Comparison of ENCODE assay signal across 18 cellular contexts in the genomic region with DNA sequence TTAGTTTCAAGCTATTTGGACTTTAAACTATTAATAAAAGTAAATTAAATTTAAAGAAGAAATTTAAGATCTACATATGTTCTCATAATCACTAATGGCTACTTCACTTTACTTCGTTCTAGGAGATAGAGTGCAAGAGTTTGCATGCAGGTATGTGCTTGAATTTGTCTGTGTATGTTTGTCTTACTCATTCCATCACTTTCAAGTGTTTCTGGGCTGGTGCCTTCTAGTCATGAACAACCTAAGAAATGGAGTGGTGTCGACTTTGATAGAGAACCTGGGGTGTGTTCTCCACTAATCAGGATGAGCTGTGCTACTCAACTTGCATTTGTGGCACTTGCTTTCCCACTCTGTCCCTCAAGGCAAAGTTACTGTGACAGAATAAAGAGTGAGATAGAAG.
A peak's percentile ranks its signal among the peaks of the same experiment; 100 is the strongest.
DNase-seq lines count a peak whose midpoint lies in the region; ATAC-seq and TF ChIP-seq lines count a peak whose summit lies in the region.
"Had no signal": no experiment of that assay in that cellular context is flagged by ENCODE, and none has a peak within 500 bp of the region (broad histone marks: within the 10 kb centered on the region; RNA-seq: fewer than 3 reads in every experiment).

No MANE protein-coding gene starts in this region.

- peak; percentile 48 for ATAC-seq in GM18867 (IDR thresholded peaks at IDR 0.05; ENCODE audit: unreplicated experiment)
- peak; percentile 35 for ATAC-seq in GM21529 (IDR thresholded peaks at IDR 0.05; ENCODE audit: unreplicated experiment)
- peak; percentile 63 for ATAC-seq in HG02973 (IDR thresholded peaks at IDR 0.05; ENCODE audit: unreplicated experiment)
- ATAC-seq in WTC11, result no peak
- ATAC-seq: stimulated activated memory B cell treated with anti-CD40 and anti-IgM and Interleukin-4, amounts not matched to agents 10 μg/mL and 1 μg/mL and 100 μg/mL, for 72 hours had no signal

- CTCF ChIA-PET in WTC11 (lab: Charles Lee), result no interaction called here

- H3K4me3 Mint-ChIP-seq in WTC11, result no peak overlapping the region
- H3K4me3 Mint-ChIP-seq: activated B cell treated with CpG ODN at 0.5 μM for 24 hours; nephron; stimulated activated memory B cell treated with anti-CD40 and anti-IgM and Interleukin-4, amounts not matched to agents 10 μg/mL and 1 μg/mL and 100 μg/mL, for 72 hours; T-helper 1 cell treated with Interleukin-12 subunit alpha and Interleukin-12 subunit beta and Interleukin-4 antibody, amounts not matched to agents 30 μg/mL and 1 μg/mL, for 36 hours had no signal

- TF ChIP-seq CTCF in WTC11 (IDR thresholded peaks at IDR 0.05), result no peak

- 0 out of 2 replicates have a peak, but pooled peaks cover 3% of the 10 kb centered on the region for H3K9me3 Mint-ChIP-seq in WTC11
- H3K9me3 Mint-ChIP-seq: activated B cell treated with CpG ODN at 0.5 μM for 24 hours; nephron; T-helper 1 cell treated with Interleukin-12 subunit alpha and Interleukin-12 subunit beta and Interleukin-4 antibody, amounts not matched to agents 30 μg/mL and 1 μg/mL, for 36 hours had no signal

- DNase-seq in WTC11 (ENCODE audit: low spot score) (no peak), Ammon's horn (ENCODE audit: low spot score) (no peak), DMS153 (lab: John Stamatoyannopoulos, UW) (no peak), MV-4-11 (lab: John Stamatoyannopoulos, UW) (no peak), NAMALWA (ENCODE audit: low spot score) (no peak)
- DNase-seq: activated B cell treated with CpG ODN at 0.5 μM for 24 hours, Calu3, Karpas-422, mammary epithelial cell, NCI-H1417 treated with DMSO at 0.1 percent for 48 hours, NCI-H446, Right ventricle myocardium superior had no signal

- 0 out of 2 replicates have a peak overlapping the region, but pooled peaks have one; percentile 11 for H3K27ac Mint-ChIP-seq in WTC11
- H3K27ac Mint-ChIP-seq: activated B cell treated with CpG ODN at 0.5 μM for 24 hours; nephron; stimulated activated memory B cell treated with anti-CD40 and anti-IgM and Interleukin-4, amounts not matched to agents 10 μg/mL and 1 μg/mL and 100 μg/mL, for 72 hours; T-helper 1 cell treated with Interleukin-12 subunit alpha and Interleukin-12 subunit beta and Interleukin-4 antibody, amounts not matched to agents 30 μg/mL and 1 μg/mL, for 36 hours had no signal

- no peaks in the 10 kb centered on the region for H3K36me3 Mint-ChIP-seq in WTC11
- H3K36me3 Mint-ChIP-seq: stimulated activated memory B cell treated with anti-CD40 and anti-IgM and Interleukin-4, amounts not matched to agents 10 μg/mL and 1 μg/mL and 100 μg/mL, for 72 hours had no signal

- H3K27me3 Mint-ChIP-seq in WTC11 (ENCODE audit: low read depth), result no peaks in the 10 kb centered on the region
- H3K27me3 Mint-ChIP-seq: activated B cell treated with CpG ODN at 0.5 μM for 24 hours; stimulated activated memory B cell treated with anti-CD40 and anti-IgM and Interleukin-4, amounts not matched to agents 10 μg/mL and 1 μg/mL and 100 μg/mL, for 72 hours had no signal

- POLR2A ChIA-PET in WTC11 (lab: Charles Lee), result no interaction called here

- H3K4me1 Mint-ChIP-seq in WTC11, result 0 out of 2 replicates have a peak, but pooled peaks cover 5% of the 10 kb centered on the region
- H3K4me1 Mint-ChIP-seq: activated B cell treated with CpG ODN at 0.5 μM for 24 hours; nephron; stimulated activated memory B cell treated with anti-CD40 and anti-IgM and Interleukin-4, amounts not matched to agents 10 μg/mL and 1 μg/mL and 100 μg/mL, for 72 hours had no signal

TF ChIP-seq in WTC11, 78 proteins besides CTCF, POLR2A, EP300 and RAD21:
- TF ChIP-seq ZNF263 (CRISPR knock-in tag; IDR thresholded peaks at IDR 0.05; ENCODE audit: low read depth) (no peak), NFE2L1 (CRISPR knock-in tag; IDR thresholded peaks at IDR 0.05) (no peak), ATF6 (CRISPR knock-in tag; IDR thresholded peaks at IDR 0.05) (no peak), ZNF219 (CRISPR knock-in tag; IDR thresholded peaks at IDR 0.05; ENCODE audit: borderline replicate concordance) (no peak)
